ENCODE assay signal across 27 cellular contexts in the genomic region with DNA sequence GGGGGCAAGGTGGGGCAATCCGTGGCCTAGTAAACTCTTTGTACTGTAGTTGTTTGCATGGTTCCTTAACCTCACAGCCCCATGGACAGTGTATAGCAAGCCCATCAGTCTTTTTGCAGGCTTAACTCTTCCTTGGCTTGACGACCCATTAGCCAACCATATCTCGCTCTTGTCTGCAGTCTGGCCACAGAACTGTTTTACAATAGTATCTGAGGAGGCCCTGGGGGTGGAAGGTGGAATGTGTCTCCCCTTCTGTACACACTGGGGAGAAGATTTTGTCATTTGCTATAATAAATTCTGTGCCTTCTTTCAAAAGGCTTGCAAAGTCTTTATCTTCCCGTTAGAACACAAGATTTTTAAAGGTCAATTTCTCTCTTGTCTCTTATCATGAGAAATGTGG.
"Had no signal": no experiment of that assay in that cellular context is flagged by ENCODE, and none has a peak within 500 bp of the region (broad histone marks: within the 10 kb centered on the region; RNA-seq: fewer than 3 reads in every experiment).

No MANE protein-coding gene starts in this region.

- H3K4me1 Mint-ChIP-seq: natural killer cell; stimulated activated effector memory CD8-positive, alpha-beta T cell treated with anti-CD3 and anti-CD28 coated beads, Interleukin-12 subunit alpha, Interleukin-12 subunit beta, amount 100 ng/mL, for 72 hours; stimulated activated naive CD8-positive, alpha-beta T cell treated with anti-CD3 and anti-CD28 coated beads, Interleukin-15, amount 100 ng/mL, for 72 hours had no signal

- H3K4me3 Mint-ChIP-seq: naive thymus-derived CD4-positive, alpha-beta T cell; natural killer cell; nephron; neural crest cell; stimulated activated effector memory CD8-positive, alpha-beta T cell treated with anti-CD3 and anti-CD28 coated beads, Interleukin-12 subunit alpha, Interleukin-12 subunit beta, amount 100 ng/mL, for 72 hours; stimulated activated naive CD8-positive, alpha-beta T cell treated with anti-CD3 and anti-CD28 coated beads, Interleukin-15, amount 100 ng/mL, for 72 hours; type B pancreatic cell had no signal

- H3K27ac Mint-ChIP-seq: naive thymus-derived CD4-positive, alpha-beta T cell; natural killer cell; nephron; stimulated activated effector memory CD8-positive, alpha-beta T cell treated with anti-CD3 and anti-CD28 coated beads, Interleukin-12 subunit alpha, Interleukin-12 subunit beta, amount 100 ng/mL, for 72 hours; stimulated activated naive CD8-positive, alpha-beta T cell treated with anti-CD3 and anti-CD28 coated beads, Interleukin-15, amount 100 ng/mL, for 72 hours; type B pancreatic cell had no signal

- H3K36me3 Mint-ChIP-seq: naive thymus-derived CD4-positive, alpha-beta T cell; natural killer cell; stimulated activated effector memory CD8-positive, alpha-beta T cell treated with anti-CD3 and anti-CD28 coated beads, Interleukin-12 subunit alpha, Interleukin-12 subunit beta, amount 100 ng/mL, for 72 hours had no signal

- H3K9me3 Mint-ChIP-seq: natural killer cell; nephron; neural crest cell; stimulated activated effector memory CD8-positive, alpha-beta T cell treated with anti-CD3 and anti-CD28 coated beads, Interleukin-12 subunit alpha, Interleukin-12 subunit beta, amount 100 ng/mL, for 72 hours; type B pancreatic cell had no signal

- H3K27me3 Mint-ChIP-seq: stimulated activated naive CD8-positive, alpha-beta T cell treated with anti-CD3 and anti-CD28 coated beads, Interleukin-15, amount 100 ng/mL, for 72 hours; type B pancreatic cell had no signal

- H3K4me3 ChIP-seq: pancreas, psoas muscle, right lobe of liver, sigmoid colon, suprapubic skin, testis, tibial artery, transverse colon, upper lobe of right lung, uterus had no signal

- ATAC-seq: naive thymus-derived CD4-positive, alpha-beta T cell; natural killer cell; pancreas; psoas muscle; right cardiac atrium; right lobe of liver; stimulated activated effector memory CD8-positive, alpha-beta T cell treated with anti-CD3 and anti-CD28 coated beads, Interleukin-12 subunit alpha, Interleukin-12 subunit beta, amount 100 ng/mL, for 72 hours; stimulated activated naive CD8-positive, alpha-beta T cell treated with anti-CD3 and anti-CD28 coated beads, Interleukin-15, amount 100 ng/mL, for 72 hours; stimulated activated naive CD8-positive, alpha-beta T cell treated with anti-CD3 and anti-CD28 coated beads, Interleukin-15, Interleukin-2, amounts not matched to agents 100 U/mL and 50 U/mL, for 24 hours; upper lobe of right lung had no signal

- DNase-seq: naive thymus-derived CD4-positive, alpha-beta T cell; natural killer cell; nucleus accumbens; pancreas; psoas muscle; right cardiac atrium; right lobe of liver; sigmoid colon; small intestine; stimulated activated CD4-positive, alpha-beta T cell treated with anti-CD3 and anti-CD28 coated beads, Interleukin-15, amount 100 ng/mL, for 24 hours; stimulated activated CD4-positive, alpha-beta T cell treated with anti-CD3 and anti-CD28 coated beads, Interleukin-2, amount 100 ng/mL, for 24 hours; stimulated activated CD4-positive, alpha-beta T cell treated with anti-CD3 and anti-CD28 coated beads, Interleukin-2, amount 100 ng/mL, for 48 hours; stimulated activated CD4-positive, alpha-beta T cell treated with anti-CD3 and anti-CD28 coated beads, Interleukin-4, amount 100 ng/mL, for 24 hours; stimulated activated naive CD4-positive, alpha-beta T cell; stimulated activated naive CD8-positive, alpha-beta T cell treated with anti-CD3 and anti-CD28 coated beads, Interleukin-15, amount 100 ng/mL, for 72 hours; stimulated activated naive CD8-positive, alpha-beta T cell treated with anti-CD3 and anti-CD28 coated beads, Interleukin-15, Interleukin-2, amounts not matched to agents 100 U/mL and 50 U/mL, for 24 hours; substantia nigra; testis; tibial artery; transverse colon; upper lobe of right lung; uterus had no signal
